In genomic region chr19:52898101-52898500, GRCh38 we compare ENCODE assay signal across 8 cellular contexts. TPM values are rescaled to one million over a fixed set of nuclear protein-coding genes. Genes with fewer than 3 reads are reported as not detected.
DNase-seq lines count a peak whose midpoint lies in the region; ATAC-seq, FAIRE-seq and TF ChIP-seq lines count a peak whose summit lies in the region.

No MANE protein-coding gene starts in this region.

- no peaks in the 10 kb centered on the region for H3F3A ChIP-seq in MM.1S (ENCODE audit: insufficient read depth, low read length)

- H2AFZ ChIP-seq in astrocyte (ENCODE audit: low read depth, low read length): peak overlapping the region; percentile 87
- no peak overlapping the region for H2AFZ ChIP-seq in MM.1S (ENCODE audit: low read length)

- H3K36me3 ChIP-seq in astrocyte (ENCODE audit: insufficient read depth, low read length) (no peaks in the 10 kb centered on the region), MM.1S (replicated peaks; ENCODE audit: insufficient read depth, low read length) (no peaks in the 10 kb centered on the region)

- H3K9me2 ChIP-seq in MM.1S (replicated peaks; ENCODE audit: insufficient read depth, low read length): no peaks in the 10 kb centered on the region

- H4K20me1 ChIP-seq in astrocyte (ENCODE audit: insufficient read depth, low read length) (no peaks in the 10 kb centered on the region), MM.1S (ENCODE audit: insufficient read depth, low read length) (no peaks in the 10 kb centered on the region)

- peaks cover 11% of the 10 kb centered on the region for H3K36me3 Mint-ChIP-seq in astrocyte (ENCODE audit: low read depth, unreplicated experiment)

- no peak for ATAC-seq in stimulated activated naive CD8-positive, alpha-beta T cell treated with anti-CD3 and anti-CD28 coated beads, Interleukin-15, amount 100 ng/mL, for 72 hours

- DNase-seq in DMS53 (lab: John Stamatoyannopoulos, UW) (peak; percentile 30), DMS53 treated with DMSO at 0.1 percent for 48 hours (lab: John Stamatoyannopoulos, UW; ENCODE audit: unreplicated experiment) (no peak), astrocyte (ENCODE audit: low read depth) (no peak), islet precursor cell (peak; percentile 74), MM.1S (no peak), NCI-H2029 treated with DMSO at 0.1 percent for 48 hours (lab: John Stamatoyannopoulos, UW) (no peak), GOT3 (lab: John Stamatoyannopoulos, UW) (no peak)
- no peak for DNase-seq in stimulated activated naive CD8-positive, alpha-beta T cell treated with anti-CD3 and anti-CD28 coated beads, Interleukin-15, amount 100 ng/mL, for 72 hours

- no peaks in the 10 kb centered on the region for H3K9me3 Mint-ChIP-seq in astrocyte (ENCODE audit: unreplicated experiment)
- peaks cover 8 to 12% of the 10 kb centered on the region in 2 donors for H3K9me3 Mint-ChIP-seq in stimulated activated naive CD8-positive, alpha-beta T cell treated with anti-CD3 and anti-CD28 coated beads, Interleukin-15, amount 100 ng/mL, for 72 hours

- FAIRE-seq in astrocyte (lab: Jason Lieb, UNC): no peak

- H3K9me3 ChIP-seq in astrocyte (ENCODE audit: insufficient read depth, low read depth, low read length) (no peaks in the 10 kb centered on the region), MM.1S (replicated peaks; ENCODE audit: insufficient read depth, low read length) (no peaks in the 10 kb centered on the region)

- H3K27ac Mint-ChIP-seq in astrocyte (ENCODE audit: unreplicated experiment): peak overlapping the region; percentile 98
- no peak overlapping the region for H3K27ac Mint-ChIP-seq in stimulated activated naive CD8-positive, alpha-beta T cell treated with anti-CD3 and anti-CD28 coated beads, Interleukin-15, amount 100 ng/mL, for 72 hours

- H3K4me3 ChIP-seq in astrocyte (ENCODE audit: insufficient read depth, low read depth, low read length) (peak overlapping the region; percentile 90), MM.1S (ENCODE audit: low read length) (no peak overlapping the region)

- H3K27ac ChIP-seq in astrocyte (ENCODE audit: low read depth, low read length) (no peak overlapping the region), MM.1S (ENCODE audit: low read length) (no peak overlapping the region)

- peak overlapping the region; percentile 95 for H3K4me3 Mint-ChIP-seq in astrocyte (ENCODE audit: unreplicated experiment)
- H3K4me3 Mint-ChIP-seq in stimulated activated naive CD8-positive, alpha-beta T cell treated with anti-CD3 and anti-CD28 coated beads, Interleukin-15, amount 100 ng/mL, for 72 hours: peak overlapping the region; percentile 87 to 93

- no peak overlapping the region for H3K9ac ChIP-seq in astrocyte (ENCODE audit: low read length)
- H3K9ac ChIP-seq in MM.1S (ENCODE audit: low read length): no peak overlapping the region

- peaks cover 3% of the 10 kb centered on the region for H3K4me1 Mint-ChIP-seq in astrocyte (ENCODE audit: low read depth, unreplicated experiment)
- H3K4me1 Mint-ChIP-seq in stimulated activated naive CD8-positive, alpha-beta T cell treated with anti-CD3 and anti-CD28 coated beads, Interleukin-15, amount 100 ng/mL, for 72 hours: peaks cover 31% of the 10 kb centered on the region

- no peaks in the 10 kb centered on the region for H3K27me3 Mint-ChIP-seq in astrocyte (ENCODE audit: low read depth, unreplicated experiment)
- H3K27me3 Mint-ChIP-seq in stimulated activated naive CD8-positive, alpha-beta T cell treated with anti-CD3 and anti-CD28 coated beads, Interleukin-15, amount 100 ng/mL, for 72 hours: no peaks in the 10 kb centered on the region

- no peak for TF ChIP-seq CTCF in astrocyte (IDR thresholded peaks at IDR 0.05; ENCODE audit: insufficient read depth, low read depth, low read length)
- TF ChIP-seq CTCF in MM.1S (IDR thresholded peaks at IDR 0.05; ENCODE audit: low read length): no peak

- H3K4me2 ChIP-seq in astrocyte (ENCODE audit: low read length) (peak overlapping the region; percentile 95), MM.1S (ENCODE audit: low read depth, low read length) (no peak overlapping the region)

- H3K27me3 ChIP-seq in astrocyte (ENCODE audit: insufficient read depth, low read length) (no peaks in the 10 kb centered on the region), MM.1S (replicated peaks; ENCODE audit: insufficient read depth, low read length) (no peaks in the 10 kb centered on the region)

- H3K4me1 ChIP-seq in astrocyte (ENCODE audit: insufficient read depth, low read length): no peaks in the 10 kb centered on the region
- H3K4me1 ChIP-seq in MM.1S (ENCODE audit: low read length): no peaks in the 10 kb centered on the region

- H3K79me2 ChIP-seq in astrocyte (ENCODE audit: insufficient read depth, low read length) (peaks cover 13% of the 10 kb centered on the region), MM.1S (ENCODE audit: low read length) (no peaks in the 10 kb centered on the region)

RNA-seq across cellular contexts. Expression of gene ZNF320, which starts 0.7 kb away (rescaled TPM):
- total RNA-seq in astrocyte: 28.0 and 31.6 TPM in 2 replicates

RNA-seq across cellular contexts. Expression of gene ZNF888, which starts 25.1 kb away (rescaled TPM):
- total RNA-seq in astrocyte: 7.7 and 7.9 TPM in 2 replicates

RNA-seq across cellular contexts. Expression of gene ZNF468, which starts 40.7 kb away (rescaled TPM):
- total RNA-seq in astrocyte: 18.6 and 20.0 TPM in 2 replicates

Comparison
In these comparisons a context has a peak if more than half of its experiments do, and no peak if none do; other contexts are left out.
1. DNase-seq: peak in DMS53 (single experiment) and islet precursor cell (single experiment); none in DMS53 treated with DMSO at 0.1 percent for 48 hours (single experiment), astrocyte (single experiment), stimulated activated naive CD8-positive, alpha-beta T cell treated with anti-CD3 and anti-CD28 coated beads, Interleukin-15, amount 100 ng/mL, for 72 hours (0 of 2), MM.1S (single experiment), NCI-H2029 treated with DMSO at 0.1 percent for 48 hours (single experiment) and GOT3 (single experiment).